Comparison of ENCODE assay signal across 19 cellular contexts in genomic region chr2:197298609-197299008, GRCh38. TPM values are rescaled to one million over a fixed set of nuclear protein-coding genes. Genes with fewer than 3 reads are reported as not detected.
DNase-seq lines count a peak whose midpoint lies in the region; ATAC-seq lines count a peak whose summit lies in the region.
"Had no signal": no experiment of that assay in that cellular context is flagged by ENCODE, and none has a peak within 500 bp of the region (broad histone marks: within the 10 kb centered on the region; RNA-seq: fewer than 3 reads in every experiment).

No MANE protein-coding gene starts in this region.

- peak in 1 of 2 donors; percentile 20 for ATAC-seq in naive thymus-derived CD8-positive, alpha-beta T cell
- ATAC-seq in sciatic nerve (no peak), HG03460 (IDR thresholded peaks at IDR 0.05; ENCODE audit: unreplicated experiment) (no peak)
- ATAC-seq: gastrocnemius medialis, left cardiac atrium had no signal

- H3K9me3 ChIP-seq in CD4-positive, alpha-beta memory T cell (ENCODE audit: control insufficient read depth in 1 of 2, low read length in 2 of 2), result no peaks in the 10 kb centered on the region
- no peaks in the 10 kb centered on the region for H3K9me3 ChIP-seq in MG63
- H3K9me3 ChIP-seq: gastrocnemius medialis had no signal

- H3K27me3 ChIP-seq in CD4-positive, alpha-beta memory T cell (ENCODE audit: insufficient read depth, low read length), result no peaks in the 10 kb centered on the region
- no peaks in the 10 kb centered on the region for H3K27me3 ChIP-seq in MG63
- H3K27me3 ChIP-seq: gastrocnemius medialis had no signal

- peaks cover 42 to 67% of the 10 kb centered on the region in 2 donors for H3K36me3 Mint-ChIP-seq in CD4-positive, alpha-beta memory T cell
- peaks cover 13% of the 10 kb centered on the region for H3K36me3 Mint-ChIP-seq in IgD-negative memory B cell
- H3K36me3 Mint-ChIP-seq in activated naive CD4-positive, alpha-beta T cell treated with anti-CD3 and anti-CD28 coated beads, Interleukin-2, amount 10 ng/mL, durations not matched to agents 7 days and 5 days, result peaks cover 79% of the 10 kb centered on the region
- peaks cover 12 to 39% (median 37%) of the 10 kb centered on the region in 3 donors for H3K36me3 Mint-ChIP-seq in naive thymus-derived CD8-positive, alpha-beta T cell

- no peak overlapping the region for H3K4me3 ChIP-seq in CD4-positive, alpha-beta memory T cell (ENCODE audit: low read length in 2 of 2)
- no peak overlapping the region for H3K4me3 ChIP-seq in MG63
- H3K4me3 ChIP-seq: gastrocnemius medialis, GM23248 had no signal

- POLR2A ChIA-PET in CD4-positive, alpha-beta memory T cell (lab: Charles Lee; ENCODE audit: partially characterized antibody), result interaction anchor here (1.2 to 20.5 kb wide), 6 partner anchors 9 to 107 kb away, joined by 3 to 1065 read pairs (median 165); partner anchors contain the start of gene ANKRD44
- POLR2A ChIA-PET in naive thymus-derived CD8-positive, alpha-beta T cell (lab: Charles Lee), result interaction anchor here (0.6 to 6.7 kb wide), 5 partner anchors 9 to 86 kb away, joined by 3 to 129 read pairs (median 4); partner anchors contain the start of gene ANKRD44

- no peak for DNase-seq in CD4-positive, alpha-beta memory T cell
- DNase-seq in activated naive CD4-positive, alpha-beta T cell treated with anti-CD3 and anti-CD28 coated beads, Interleukin-2, amount 10 ng/mL, durations not matched to agents 7 days and 5 days, result peak; percentile 44
- DNase-seq in naive thymus-derived CD8-positive, alpha-beta T cell, result no peak
- DNase-seq in sciatic nerve (ENCODE audit: low spot score), result no peak
- no peak for DNase-seq in NCI-H345 (lab: John Stamatoyannopoulos, UW)
- no peak for DNase-seq in MG63
- DNase-seq: activated CD4-positive, alpha-beta T cell treated with anti-CD3 and anti-CD28 coated beads for 48 hours; activated effector memory CD4-positive, alpha-beta T cell treated with anti-CD3 and anti-CD28 coated beads, Interleukin-2, amount 50 U/mL, for 16 hours; gastrocnemius medialis; GM23248; left cardiac atrium; NCI-H1930; NCI-H510A; SHP77; T1000 had no signal

- H3K27ac ChIP-seq in CD4-positive, alpha-beta memory T cell (ENCODE audit: low read depth, low read length), result peak overlapping the region; percentile 39
- H3K27ac ChIP-seq: epithelial cell of prostate, gastrocnemius medialis, GM23248 had no signal

- H3K4me1 Mint-ChIP-seq in CD4-positive, alpha-beta memory T cell, result peaks cover 78 to 98% (median 89%) of the 10 kb centered on the region in 4 donors
- H3K4me1 Mint-ChIP-seq in IgD-negative memory B cell, result peaks cover 79 to 82% (median 80%) of the 10 kb centered on the region in 3 donors
- H3K4me1 Mint-ChIP-seq in activated naive CD4-positive, alpha-beta T cell treated with anti-CD3 and anti-CD28 coated beads, Interleukin-2, amount 10 ng/mL, durations not matched to agents 7 days and 5 days, result peaks cover 99% of the 10 kb centered on the region
- H3K4me1 Mint-ChIP-seq in naive thymus-derived CD8-positive, alpha-beta T cell, result peaks cover 54 to 100% (median 89%) of the 10 kb centered on the region in 4 donors

- peak overlapping the region in 7 of 8 donors; percentile 54 to 87 (median 76) for H3K4me3 Mint-ChIP-seq in CD4-positive, alpha-beta memory T cell
- peak overlapping the region in 3 of 4 donors; percentile 32 to 87 (median 76) for H3K4me3 Mint-ChIP-seq in IgD-negative memory B cell
- no peak overlapping the region for H3K4me3 Mint-ChIP-seq in activated naive CD4-positive, alpha-beta T cell treated with anti-CD3 and anti-CD28 coated beads, Interleukin-2, amount 10 ng/mL, durations not matched to agents 7 days and 5 days
- peak overlapping the region; percentile 46 to 81 (median 76) for H3K4me3 Mint-ChIP-seq in naive thymus-derived CD8-positive, alpha-beta T cell
- H3K4me3 Mint-ChIP-seq: brain had no signal

- no peaks in the 10 kb centered on the region for H3K27me3 Mint-ChIP-seq in CD4-positive, alpha-beta memory T cell
- no peaks in the 10 kb centered on the region for H3K27me3 Mint-ChIP-seq in IgD-negative memory B cell
- no peaks in the 10 kb centered on the region for H3K27me3 Mint-ChIP-seq in activated naive CD4-positive, alpha-beta T cell treated with anti-CD3 and anti-CD28 coated beads, Interleukin-2, amount 10 ng/mL, durations not matched to agents 7 days and 5 days
- no peaks in the 10 kb centered on the region for H3K27me3 Mint-ChIP-seq in naive thymus-derived CD8-positive, alpha-beta T cell

- peaks cover 11% of the 10 kb centered on the region for H3K36me3 ChIP-seq in CD4-positive, alpha-beta memory T cell (ENCODE audit: insufficient read depth, low read length)
- H3K36me3 ChIP-seq in MG63, result no peaks in the 10 kb centered on the region
- H3K36me3 ChIP-seq: gastrocnemius medialis had no signal

- CTCF ChIA-PET in CD4-positive, alpha-beta memory T cell (lab: Charles Lee; ENCODE audit: partially characterized antibody), result interaction anchor here (0.9 to 5.5 kb wide), 2 partner anchors 10 to 101 kb away, joined by 3 to 39 read pairs; partner anchors contain the start of gene ANKRD44
- CTCF ChIA-PET in activated naive CD4-positive, alpha-beta T cell treated with anti-CD3 and anti-CD28 coated beads, Interleukin-2, amount 10 ng/mL, durations not matched to agents 7 days and 5 days (lab: Charles Lee), result interaction anchor here (6.6 kb wide), 1 partner anchor 9 kb away, joined by 49 read pairs; the partner anchor contains the start of gene ANKRD44

- peaks cover 100% of the 10 kb centered on the region for H3K4me1 ChIP-seq in CD4-positive, alpha-beta memory T cell (ENCODE audit: insufficient read depth, low read length)

- intact Hi-C loops in CD4-positive, alpha-beta memory T cell (cut with micrococcal nuclease), result no loop called here
- intact Hi-C loops in sciatic nerve (cut with DNase I), result no loop called here

- H3K9me3 Mint-ChIP-seq in CD4-positive, alpha-beta memory T cell, result no peaks in the 10 kb centered on the region
- H3K9me3 Mint-ChIP-seq in IgD-negative memory B cell, result no peaks in the 10 kb centered on the region
- H3K9me3 Mint-ChIP-seq in activated naive CD4-positive, alpha-beta T cell treated with anti-CD3 and anti-CD28 coated beads, Interleukin-2, amount 10 ng/mL, durations not matched to agents 7 days and 5 days, result peaks cover 11% of the 10 kb centered on the region
- peaks cover 0 to 17% (median 0%) of the 10 kb centered on the region in 9 donors for H3K9me3 Mint-ChIP-seq in naive thymus-derived CD8-positive, alpha-beta T cell

- H3K27ac Mint-ChIP-seq in CD4-positive, alpha-beta memory T cell, result peak overlapping the region; percentile 90 to 99 (median 93)
- H3K27ac Mint-ChIP-seq in IgD-negative memory B cell, result peak overlapping the region; percentile 87 to 95 (median 91)
- H3K27ac Mint-ChIP-seq in activated naive CD4-positive, alpha-beta T cell treated with anti-CD3 and anti-CD28 coated beads, Interleukin-2, amount 10 ng/mL, durations not matched to agents 7 days and 5 days, result peak overlapping the region; percentile 94
- H3K27ac Mint-ChIP-seq in naive thymus-derived CD8-positive, alpha-beta T cell, result peak overlapping the region; percentile 93 to 98 (median 95)

RNA-seq across cellular contexts. Expression of gene ANKRD44, which starts 12.0 kb away (rescaled TPM):
- 100 to 1,000 TPM; 229 to 248 TPM for total RNA-seq in CD4-positive, alpha-beta memory T cell
- polyA plus RNA-seq in CD4-positive, alpha-beta memory T cell, result 10 to 100 TPM; 51.5 to 87.9 TPM
- polyA plus RNA-seq in IgD-negative memory B cell, result 91.6 TPM
- total RNA-seq in naive thymus-derived CD8-positive, alpha-beta T cell, result 100 to 1,000 TPM; 269 to 279 TPM
- polyA plus RNA-seq in naive thymus-derived CD8-positive, alpha-beta T cell, result 10 to 100 TPM; 85.8 to 96.1 (median 94.2) TPM
- 77.8 TPM for total RNA-seq in sciatic nerve
- total RNA-seq in MG63 (2014; rRNA removed; shearing (Covaris generic); ENCODE audit: low replicate concordance), result 0.66 and 5.9 TPM in 2 replicates

Comparison
In these comparisons a context has a peak if more than half of its experiments do, and no peak if none do; other contexts are left out.
1. RNA of gene ANKRD44, which starts 12.0 kb away (total RNA-seq): 269 to 279 TPM in naive thymus-derived CD8-positive, alpha-beta T cell, 229 to 248 TPM in CD4-positive, alpha-beta memory T cell and 77.8 TPM in sciatic nerve (single experiment); 0.66 to 5.9 TPM in MG63; every median in the first group is over 10 times any median in the second.
2. Peak in every context shown above with its lines, with median percentiles within 50 percentile points of each other: H3K27ac Mint-ChIP-seq.